Comparison of ENCODE assay signal across 1 cellular context in the genomic region with DNA sequence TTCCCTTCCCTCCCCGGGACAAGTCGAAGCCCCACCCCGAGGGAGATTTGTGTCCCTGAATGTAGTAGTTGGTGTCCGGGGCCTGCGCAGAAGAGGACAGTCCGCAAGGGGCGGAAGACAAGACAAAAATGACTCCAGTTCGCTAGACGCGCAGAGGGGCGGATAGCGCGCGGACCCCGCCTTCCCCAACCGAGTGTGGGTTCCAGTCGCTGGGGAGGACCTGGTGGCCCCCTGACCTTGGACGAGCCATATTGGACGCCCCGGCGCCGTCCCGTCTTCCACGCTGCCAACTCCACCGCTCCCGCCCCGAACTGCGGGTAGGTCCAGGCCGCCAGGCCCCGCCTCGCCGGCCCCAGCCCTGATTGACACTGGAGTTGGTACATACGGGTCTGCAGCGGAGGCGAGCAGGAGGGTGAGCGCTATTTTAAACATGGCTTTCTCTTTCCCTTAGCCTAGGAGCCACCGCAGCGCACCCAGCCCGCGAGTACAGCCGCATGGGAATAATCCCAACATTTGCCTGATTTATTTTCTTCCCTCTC.
A peak's percentile ranks its signal among the peaks of the same experiment; 100 is the strongest.
TF ChIP-seq lines count a peak whose summit lies in the region.

No MANE protein-coding gene starts in this region.

TF ChIP-seq in HepG2, 621 proteins besides CTCF, POLR2A, EP300 and RAD21 (continued from another document and continues in another):
- TF ChIP-seq, protein P1, sequence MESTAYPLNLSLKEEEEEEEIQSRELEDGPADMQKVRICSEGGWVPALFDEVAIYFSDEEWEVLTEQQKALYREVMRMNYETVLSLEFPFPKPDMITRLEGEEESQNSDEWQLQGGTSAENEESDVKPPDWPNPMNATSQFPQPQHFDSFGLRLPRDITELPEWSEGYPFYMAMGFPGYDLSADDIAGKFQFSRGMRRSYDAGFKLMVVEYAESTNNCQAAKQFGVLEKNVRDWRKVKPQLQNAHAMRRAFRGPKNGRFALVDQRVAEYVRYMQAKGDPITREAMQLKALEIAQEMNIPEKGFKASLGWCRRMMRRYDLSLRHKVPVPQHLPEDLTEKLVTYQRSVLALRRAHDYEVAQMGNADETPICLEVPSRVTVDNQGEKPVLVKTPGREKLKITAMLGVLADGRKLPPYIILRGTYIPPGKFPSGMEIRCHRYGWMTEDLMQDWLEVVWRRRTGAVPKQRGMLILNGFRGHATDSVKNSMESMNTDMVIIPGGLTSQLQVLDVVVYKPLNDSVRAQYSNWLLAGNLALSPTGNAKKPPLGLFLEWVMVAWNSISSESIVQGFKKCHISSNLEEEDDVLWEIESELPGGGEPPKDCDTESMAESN (CRISPR knock-in tag; conservative IDR thresholded peaks at IDR 0.05), result peak; percentile 71; the same call in 1 of the 2 replicates
- TF ChIP-seq ONECUT2 (CRISPR knock-in tag; IDR thresholded peaks at IDR 0.05) (no peak), MBD4 (IDR thresholded peaks at IDR 0.05; ENCODE audit: borderline replicate concordance, low read length) (no peak), ZFP36L2 (CRISPR knock-in tag; IDR thresholded peaks at IDR 0.05) (peak; percentile 78; the same call in 1 of the 2 replicates), JARID2 (CRISPR knock-in tag; IDR thresholded peaks at IDR 0.05; ENCODE audit: insufficient replicate concordance) (no peak), PHF21A (CRISPR knock-in tag; IDR thresholded peaks at IDR 0.05) (peak; percentile 66; the same call in 1 of the 2 replicates), SMAD3 (CRISPR knock-in tag; IDR thresholded peaks at IDR 0.05) (peak; percentile 62; the same call in 1 of the 2 replicates), NAIF1 (CRISPR knock-in tag; IDR thresholded peaks at IDR 0.05; ENCODE audit: borderline replicate concordance) (peak; percentile 81; the same call in 1 of the 2 replicates), SMYD3 (CRISPR knock-in tag; IDR thresholded peaks at IDR 0.05) (no peak; the same call in 1 of the 2 replicates), ZFP41 (CRISPR knock-in tag; IDR thresholded peaks at IDR 0.05; ENCODE audit: borderline replicate concordance) (no peak; the same call in 1 of the 2 replicates), CEBPG (CRISPR knock-in tag; IDR thresholded peaks at IDR 0.05) (peak; percentile 43), ZNF17 (CRISPR knock-in tag; IDR thresholded peaks at IDR 0.05) (no peak), CREB1 (IDR thresholded peaks at IDR 0.05) (no peak), CREB1 (CRISPR knock-in tag; IDR thresholded peaks at IDR 0.05) (no peak), IRX3 (CRISPR knock-in tag; IDR thresholded peaks at IDR 0.05; ENCODE audit: borderline replicate concordance, low read depth) (no peak), RFX5 (IDR thresholded peaks at IDR 0.05; ENCODE audit: low read depth, low read length) (no peak), HNRNPLL (IDR thresholded peaks at IDR 0.05; ENCODE audit: low read depth, low read length, poor library complexity, severe bottlenecking) (peak; percentile 98), ZNF552 (CRISPR knock-in tag; IDR thresholded peaks at IDR 0.05; ENCODE audit: borderline replicate concordance) (peak; percentile 45; the same call in 1 of the 2 replicates), ELF1 (CRISPR knock-in tag; IDR thresholded peaks at IDR 0.05) (0 out of 2 replicates have a peak, but pooled peaks have one; percentile 22), TBL1XR1 (IDR thresholded peaks at IDR 0.05; ENCODE audit: borderline replicate concordance, low read length, partially characterized antibody) (no peak), FOSL2 (CRISPR knock-in tag; IDR thresholded peaks at IDR 0.05) (peak; percentile 31; the same call in 1 of the 2 replicates)
- TF ChIP-seq, protein P2, sequence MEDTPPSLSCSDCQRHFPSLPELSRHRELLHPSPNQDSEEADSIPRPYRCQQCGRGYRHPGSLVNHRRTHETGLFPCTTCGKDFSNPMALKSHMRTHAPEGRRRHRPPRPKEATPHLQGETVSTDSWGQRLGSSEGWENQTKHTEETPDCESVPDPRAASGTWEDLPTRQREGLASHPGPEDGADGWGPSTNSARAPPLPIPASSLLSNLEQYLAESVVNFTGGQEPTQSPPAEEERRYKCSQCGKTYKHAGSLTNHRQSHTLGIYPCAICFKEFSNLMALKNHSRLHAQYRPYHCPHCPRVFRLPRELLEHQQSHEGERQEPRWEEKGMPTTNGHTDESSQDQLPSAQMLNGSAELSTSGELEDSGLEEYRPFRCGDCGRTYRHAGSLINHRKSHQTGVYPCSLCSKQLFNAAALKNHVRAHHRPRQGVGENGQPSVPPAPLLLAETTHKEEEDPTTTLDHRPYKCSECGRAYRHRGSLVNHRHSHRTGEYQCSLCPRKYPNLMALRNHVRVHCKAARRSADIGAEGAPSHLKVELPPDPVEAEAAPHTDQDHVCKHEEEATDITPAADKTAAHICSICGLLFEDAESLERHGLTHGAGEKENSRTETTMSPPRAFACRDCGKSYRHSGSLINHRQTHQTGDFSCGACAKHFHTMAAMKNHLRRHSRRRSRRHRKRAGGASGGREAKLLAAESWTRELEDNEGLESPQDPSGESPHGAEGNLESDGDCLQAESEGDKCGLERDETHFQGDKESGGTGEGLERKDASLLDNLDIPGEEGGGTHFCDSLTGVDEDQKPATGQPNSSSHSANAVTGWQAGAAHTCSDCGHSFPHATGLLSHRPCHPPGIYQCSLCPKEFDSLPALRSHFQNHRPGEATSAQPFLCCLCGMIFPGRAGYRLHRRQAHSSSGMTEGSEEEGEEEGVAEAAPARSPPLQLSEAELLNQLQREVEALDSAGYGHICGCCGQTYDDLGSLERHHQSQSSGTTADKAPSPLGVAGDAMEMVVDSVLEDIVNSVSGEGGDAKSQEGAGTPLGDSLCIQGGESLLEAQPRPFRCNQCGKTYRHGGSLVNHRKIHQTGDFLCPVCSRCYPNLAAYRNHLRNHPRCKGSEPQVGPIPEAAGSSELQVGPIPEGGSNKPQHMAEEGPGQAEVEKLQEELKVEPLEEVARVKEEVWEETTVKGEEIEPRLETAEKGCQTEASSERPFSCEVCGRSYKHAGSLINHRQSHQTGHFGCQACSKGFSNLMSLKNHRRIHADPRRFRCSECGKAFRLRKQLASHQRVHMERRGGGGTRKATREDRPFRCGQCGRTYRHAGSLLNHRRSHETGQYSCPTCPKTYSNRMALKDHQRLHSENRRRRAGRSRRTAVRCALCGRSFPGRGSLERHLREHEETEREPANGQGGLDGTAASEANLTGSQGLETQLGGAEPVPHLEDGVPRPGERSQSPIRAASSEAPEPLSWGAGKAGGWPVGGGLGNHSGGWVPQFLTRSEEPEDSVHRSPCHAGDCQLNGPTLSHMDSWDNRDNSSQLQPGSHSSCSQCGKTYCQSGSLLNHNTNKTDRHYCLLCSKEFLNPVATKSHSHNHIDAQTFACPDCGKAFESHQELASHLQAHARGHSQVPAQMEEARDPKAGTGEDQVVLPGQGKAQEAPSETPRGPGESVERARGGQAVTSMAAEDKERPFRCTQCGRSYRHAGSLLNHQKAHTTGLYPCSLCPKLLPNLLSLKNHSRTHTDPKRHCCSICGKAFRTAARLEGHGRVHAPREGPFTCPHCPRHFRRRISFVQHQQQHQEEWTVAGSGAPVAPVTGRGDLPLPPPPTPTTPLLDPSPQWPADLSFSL (CRISPR knock-in tag; IDR thresholded peaks at IDR 0.05), result 0 out of 2 replicates have a peak, but pooled peaks have one; percentile 22
- TF ChIP-seq, protein P3, sequence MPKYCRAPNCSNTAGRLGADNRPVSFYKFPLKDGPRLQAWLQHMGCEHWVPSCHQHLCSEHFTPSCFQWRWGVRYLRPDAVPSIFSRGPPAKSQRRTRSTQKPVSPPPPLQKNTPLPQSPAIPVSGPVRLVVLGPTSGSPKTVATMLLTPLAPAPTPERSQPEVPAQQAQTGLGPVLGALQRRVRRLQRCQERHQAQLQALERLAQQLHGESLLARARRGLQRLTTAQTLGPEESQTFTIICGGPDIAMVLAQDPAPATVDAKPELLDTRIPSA (CRISPR knock-in tag; IDR thresholded peaks at IDR 0.05; ENCODE audit: borderline replicate concordance), result no peak; the same call in 1 of the 2 replicates
- TF ChIP-seq, protein P4, sequence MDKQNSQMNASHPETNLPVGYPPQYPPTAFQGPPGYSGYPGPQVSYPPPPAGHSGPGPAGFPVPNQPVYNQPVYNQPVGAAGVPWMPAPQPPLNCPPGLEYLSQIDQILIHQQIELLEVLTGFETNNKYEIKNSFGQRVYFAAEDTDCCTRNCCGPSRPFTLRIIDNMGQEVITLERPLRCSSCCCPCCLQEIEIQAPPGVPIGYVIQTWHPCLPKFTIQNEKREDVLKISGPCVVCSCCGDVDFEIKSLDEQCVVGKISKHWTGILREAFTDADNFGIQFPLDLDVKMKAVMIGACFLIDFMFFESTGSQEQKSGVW (CRISPR knock-in tag; IDR thresholded peaks at IDR 0.05; ENCODE audit: borderline replicate concordance), result no peak
- TF ChIP-seq, protein P5, sequence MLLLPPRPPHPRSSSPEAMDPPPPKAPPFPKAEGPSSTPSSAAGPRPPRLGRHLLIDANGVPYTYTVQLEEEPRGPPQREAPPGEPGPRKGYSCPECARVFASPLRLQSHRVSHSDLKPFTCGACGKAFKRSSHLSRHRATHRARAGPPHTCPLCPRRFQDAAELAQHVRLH (CRISPR knock-in tag; IDR thresholded peaks at IDR 0.05; ENCODE audit: borderline replicate concordance, low read depth), result no peak; the same call in 1 of the 2 replicates
- TF ChIP-seq, protein P6, sequence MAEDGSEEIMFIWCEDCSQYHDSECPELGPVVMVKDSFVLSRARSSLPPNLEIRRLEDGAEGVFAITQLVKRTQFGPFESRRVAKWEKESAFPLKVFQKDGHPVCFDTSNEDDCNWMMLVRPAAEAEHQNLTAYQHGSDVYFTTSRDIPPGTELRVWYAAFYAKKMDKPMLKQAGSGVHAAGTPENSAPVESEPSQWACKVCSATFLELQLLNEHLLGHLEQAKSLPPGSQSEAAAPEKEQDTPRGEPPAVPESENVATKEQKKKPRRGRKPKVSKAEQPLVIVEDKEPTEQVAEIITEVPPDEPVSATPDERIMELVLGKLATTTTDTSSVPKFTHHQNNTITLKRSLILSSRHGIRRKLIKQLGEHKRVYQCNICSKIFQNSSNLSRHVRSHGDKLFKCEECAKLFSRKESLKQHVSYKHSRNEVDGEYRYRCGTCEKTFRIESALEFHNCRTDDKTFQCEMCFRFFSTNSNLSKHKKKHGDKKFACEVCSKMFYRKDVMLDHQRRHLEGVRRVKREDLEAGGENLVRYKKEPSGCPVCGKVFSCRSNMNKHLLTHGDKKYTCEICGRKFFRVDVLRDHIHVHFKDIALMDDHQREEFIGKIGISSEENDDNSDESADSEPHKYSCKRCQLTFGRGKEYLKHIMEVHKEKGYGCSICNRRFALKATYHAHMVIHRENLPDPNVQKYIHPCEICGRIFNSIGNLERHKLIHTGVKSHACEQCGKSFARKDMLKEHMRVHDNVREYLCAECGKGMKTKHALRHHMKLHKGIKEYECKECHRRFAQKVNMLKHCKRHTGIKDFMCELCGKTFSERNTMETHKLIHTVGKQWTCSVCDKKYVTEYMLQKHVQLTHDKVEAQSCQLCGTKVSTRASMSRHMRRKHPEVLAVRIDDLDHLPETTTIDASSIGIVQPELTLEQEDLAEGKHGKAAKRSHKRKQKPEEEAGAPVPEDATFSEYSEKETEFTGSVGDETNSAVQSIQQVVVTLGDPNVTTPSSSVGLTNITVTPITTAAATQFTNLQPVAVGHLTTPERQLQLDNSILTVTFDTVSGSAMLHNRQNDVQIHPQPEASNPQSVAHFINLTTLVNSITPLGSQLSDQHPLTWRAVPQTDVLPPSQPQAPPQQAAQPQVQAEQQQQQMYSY (CRISPR knock-in tag; IDR thresholded peaks at IDR 0.05), result no peak
- TF ChIP-seq, protein P7, sequence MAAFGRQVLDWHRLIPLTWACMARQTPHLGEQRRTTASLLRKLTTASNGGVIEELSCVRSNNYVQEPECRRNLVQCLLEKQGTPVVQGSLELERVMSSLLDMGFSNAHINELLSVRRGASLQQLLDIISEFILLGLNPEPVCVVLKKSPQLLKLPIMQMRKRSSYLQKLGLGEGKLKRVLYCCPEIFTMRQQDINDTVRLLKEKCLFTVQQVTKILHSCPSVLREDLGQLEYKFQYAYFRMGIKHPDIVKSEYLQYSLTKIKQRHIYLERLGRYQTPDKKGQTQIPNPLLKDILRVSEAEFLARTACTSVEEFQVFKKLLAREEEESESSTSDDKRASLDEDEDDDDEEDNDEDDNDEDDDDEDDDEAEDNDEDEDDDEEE (CRISPR knock-in tag; IDR thresholded peaks at IDR 0.05), result peak; percentile 67; the same call in 1 of the 2 replicates
- TF ChIP-seq, protein P8, sequence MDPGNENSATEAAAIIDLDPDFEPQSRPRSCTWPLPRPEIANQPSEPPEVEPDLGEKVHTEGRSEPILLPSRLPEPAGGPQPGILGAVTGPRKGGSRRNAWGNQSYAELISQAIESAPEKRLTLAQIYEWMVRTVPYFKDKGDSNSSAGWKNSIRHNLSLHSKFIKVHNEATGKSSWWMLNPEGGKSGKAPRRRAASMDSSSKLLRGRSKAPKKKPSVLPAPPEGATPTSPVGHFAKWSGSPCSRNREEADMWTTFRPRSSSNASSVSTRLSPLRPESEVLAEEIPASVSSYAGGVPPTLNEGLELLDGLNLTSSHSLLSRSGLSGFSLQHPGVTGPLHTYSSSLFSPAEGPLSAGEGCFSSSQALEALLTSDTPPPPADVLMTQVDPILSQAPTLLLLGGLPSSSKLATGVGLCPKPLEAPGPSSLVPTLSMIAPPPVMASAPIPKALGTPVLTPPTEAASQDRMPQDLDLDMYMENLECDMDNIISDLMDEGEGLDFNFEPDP (CRISPR knock-in tag; conservative IDR thresholded peaks at IDR 0.05), result no peak
- TF ChIP-seq, protein P9, sequence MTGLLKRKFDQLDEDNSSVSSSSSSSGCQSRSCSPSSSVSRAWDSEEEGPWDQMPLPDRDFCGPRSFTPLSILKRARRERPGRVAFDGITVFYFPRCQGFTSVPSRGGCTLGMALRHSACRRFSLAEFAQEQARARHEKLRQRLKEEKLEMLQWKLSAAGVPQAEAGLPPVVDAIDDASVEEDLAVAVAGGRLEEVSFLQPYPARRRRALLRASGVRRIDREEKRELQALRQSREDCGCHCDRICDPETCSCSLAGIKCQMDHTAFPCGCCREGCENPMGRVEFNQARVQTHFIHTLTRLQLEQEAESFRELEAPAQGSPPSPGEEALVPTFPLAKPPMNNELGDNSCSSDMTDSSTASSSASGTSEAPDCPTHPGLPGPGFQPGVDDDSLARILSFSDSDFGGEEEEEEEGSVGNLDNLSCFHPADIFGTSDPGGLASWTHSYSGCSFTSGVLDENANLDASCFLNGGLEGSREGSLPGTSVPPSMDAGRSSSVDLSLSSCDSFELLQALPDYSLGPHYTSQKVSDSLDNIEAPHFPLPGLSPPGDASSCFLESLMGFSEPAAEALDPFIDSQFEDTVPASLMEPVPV (CRISPR knock-in tag; IDR thresholded peaks at IDR 0.05), result peak; percentile 28; the same call in 1 of the 2 replicates
- TF ChIP-seq, protein P10, sequence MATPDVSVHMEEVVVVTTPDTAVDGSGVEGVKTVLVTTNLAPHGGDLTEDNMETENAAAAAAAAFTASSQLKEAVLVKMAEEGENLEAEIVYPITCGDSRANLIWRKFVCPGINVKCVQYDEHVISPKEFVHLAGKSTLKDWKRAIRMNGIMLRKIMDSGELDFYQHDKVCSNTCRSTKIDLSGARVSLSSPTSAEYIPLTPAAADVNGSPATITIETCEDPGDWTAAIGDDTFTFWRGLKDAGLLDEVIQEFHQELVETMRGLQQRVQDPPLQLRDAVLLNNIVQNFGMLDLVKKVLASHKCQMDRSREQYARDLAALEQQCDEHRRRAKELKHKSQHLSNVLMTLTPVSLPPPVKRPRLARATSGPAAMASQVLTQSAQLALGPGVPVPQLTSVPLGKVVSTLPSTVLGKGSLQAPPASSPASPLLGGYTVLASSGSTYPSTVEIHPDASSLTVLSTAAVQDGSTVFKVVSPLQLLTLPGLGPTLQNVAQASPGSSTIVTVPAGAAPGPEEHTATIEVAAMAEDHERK (CRISPR knock-in tag; IDR thresholded peaks at IDR 0.05; ENCODE audit: low read depth), result no peak
